Comparison of ENCODE assay signal across 12 cellular contexts in genomic region chr3:173275740-173276139, GRCh38.
DNase-seq lines count a peak whose midpoint lies in the region; ATAC-seq, FAIRE-seq and TF ChIP-seq lines count a peak whose summit lies in the region.
"Had no signal": no experiment of that assay in that cellular context is flagged by ENCODE, and none has a peak within 500 bp of the region (broad histone marks: within the 10 kb centered on the region; RNA-seq: fewer than 3 reads in every experiment).

No MANE protein-coding gene starts in this region.

- H3K4me2 ChIP-seq in HepG2 (ENCODE audit: low read depth, low read length): no peak overlapping the region

- no peaks in the 10 kb centered on the region for H3K4me1 ChIP-seq in HepG2 (ENCODE audit: insufficient read depth, low read length)
- no peaks in the 10 kb centered on the region for H3K4me1 ChIP-seq in right lobe of liver

- peak; percentile 59 for ATAC-seq in HepG2
- no peak for ATAC-seq in right lobe of liver
- ATAC-seq in HG03139 (IDR thresholded peaks at IDR 0.05; ENCODE audit: unreplicated experiment): peak; percentile 61
- ATAC-seq: esophagus mucosa; stimulated activated naive CD8-positive, alpha-beta T cell treated with anti-CD3 and anti-CD28 coated beads, Interleukin-15, amount 100 ng/mL, for 72 hours had no signal

- H3K27ac ChIP-seq in HepG2 (ENCODE audit: extremely low read length, insufficient read depth, low read length) (no peak overlapping the region), right lobe of liver (no peak overlapping the region)

- no peaks in the 10 kb centered on the region for H3K79me2 ChIP-seq in HepG2 (ENCODE audit: insufficient read depth, low read length)

- no peak overlapping the region for H2AFZ ChIP-seq in HepG2 (ENCODE audit: low read length)

- in situ Hi-C loops in HepG2 (cut with HindIII; ENCODE audit: extremely low pct_ligation_motif_present, low pct_unique_long_range_greater_than_20kb): no loop called here

- no peaks in the 10 kb centered on the region for H3K36me3 Mint-ChIP-seq in immature natural killer cell
- no peaks in the 10 kb centered on the region for H3K36me3 Mint-ChIP-seq in activated CD4-positive, alpha-beta memory T cell treated with anti-CD3 and anti-CD28 coated beads, Interleukin-2, amount 10 ng/mL, durations not matched to agents 7 days and 5 days (ENCODE audit: low read depth)
- H3K36me3 Mint-ChIP-seq: brain had no signal

- H4K20me1 ChIP-seq in HepG2 (ENCODE audit: insufficient read depth, low read length): no peaks in the 10 kb centered on the region

- H3K9me3 Mint-ChIP-seq in immature natural killer cell: peaks cover 0 to 24% (median 10%) of the 10 kb centered on the region in 6 donors
- no peaks in the 10 kb centered on the region for H3K9me3 Mint-ChIP-seq in activated CD4-positive, alpha-beta memory T cell treated with anti-CD3 and anti-CD28 coated beads, Interleukin-2, amount 10 ng/mL, durations not matched to agents 7 days and 5 days

- no peak for TF ChIP-seq EP300 in HepG2 (IDR thresholded peaks at IDR 0.05; ENCODE audit: low read depth in 2 of 2, low read length in 2 of 2)
- no peak for TF ChIP-seq EP300 in HepG2 (CRISPR knock-in tag; IDR thresholded peaks at IDR 0.05; ENCODE audit: borderline replicate concordance)

- H3K36me3 ChIP-seq in HepG2 (replicated peaks in 1 of 2; ENCODE audit: control insufficient read depth in 1 of 2, insufficient read depth in 2 of 2, low read length in 2 of 2) (no peaks in the 10 kb centered on the region), right lobe of liver (no peaks in the 10 kb centered on the region)

- peaks cover 0 to 2% (median 0%) of the 10 kb centered on the region in 3 donors for H3K27me3 Mint-ChIP-seq in immature natural killer cell (ENCODE audit: low read depth in 3 of 3)
- H3K27me3 Mint-ChIP-seq in activated CD4-positive, alpha-beta memory T cell treated with anti-CD3 and anti-CD28 coated beads, Interleukin-2, amount 10 ng/mL, durations not matched to agents 7 days and 5 days: no peaks in the 10 kb centered on the region
- H3K27me3 Mint-ChIP-seq: brain; stimulated activated naive CD8-positive, alpha-beta T cell treated with anti-CD3 and anti-CD28 coated beads, Interleukin-15, amount 100 ng/mL, for 72 hours had no signal

- no peak overlapping the region for H3K4me3 ChIP-seq in HepG2 (replicated peaks in 1 of 3; ENCODE audit: insufficient read depth in 1 of 3, low read depth in 2 of 3, low read length in 3 of 3)
- H3K4me3 ChIP-seq in right lobe of liver: no peak overlapping the region

- CTCF ChIA-PET in HepG2 (lab: Yijun Ruan, JAX; ENCODE audit: low intra/inter-chr PET ratio, low total read pairs): no interaction called here
- CTCF ChIA-PET in activated CD4-positive, alpha-beta memory T cell treated with anti-CD3 and anti-CD28 coated beads, Interleukin-2, amount 10 ng/mL, durations not matched to agents 7 days and 5 days (lab: Charles Lee): no interaction called here

- no peak for TF ChIP-seq RAD21 in HepG2 (CRISPR knock-in tag; IDR thresholded peaks at IDR 0.05)

- BruUV-seq in HepG2 (replicated peaks; lab: Mats Ljungman, UMichigan): no TSS peak

- intact Hi-C loops in HepG2 (cut with micrococcal nuclease; ENCODE audit: unreplicated experiment) (loop anchor here (2.0 kb wide), 1 partner anchor 289 kb away; no protein-coding TSS in a partner anchor), right lobe of liver (cut with DNase I) (no loop called here), posterior vena cava (cut with DNase I) (no loop called here)

- H3K4me3 Mint-ChIP-seq in immature natural killer cell: no peak overlapping the region
- no peak overlapping the region for H3K4me3 Mint-ChIP-seq in activated CD4-positive, alpha-beta memory T cell treated with anti-CD3 and anti-CD28 coated beads, Interleukin-2, amount 10 ng/mL, durations not matched to agents 7 days and 5 days
- H3K4me3 Mint-ChIP-seq: brain; stimulated activated naive CD8-positive, alpha-beta T cell treated with anti-CD3 and anti-CD28 coated beads, Interleukin-15, amount 100 ng/mL, for 72 hours had no signal

- H3K27me3 ChIP-seq in HepG2 (ENCODE audit: control insufficient read depth in 1 of 2, insufficient read depth in 2 of 2, low read length in 2 of 2) (no peaks in the 10 kb centered on the region), right lobe of liver (no peaks in the 10 kb centered on the region)

- H3K4me1 Mint-ChIP-seq in immature natural killer cell: no peaks in the 10 kb centered on the region
- no peaks in the 10 kb centered on the region for H3K4me1 Mint-ChIP-seq in activated CD4-positive, alpha-beta memory T cell treated with anti-CD3 and anti-CD28 coated beads, Interleukin-2, amount 10 ng/mL, durations not matched to agents 7 days and 5 days
- H3K4me1 Mint-ChIP-seq: brain; stimulated activated naive CD8-positive, alpha-beta T cell treated with anti-CD3 and anti-CD28 coated beads, Interleukin-15, amount 100 ng/mL, for 72 hours had no signal

- POLR2A ChIA-PET in HepG2 (lab: Yijun Ruan, JAX): no interaction called here
- POLR2A ChIA-PET in activated CD4-positive, alpha-beta memory T cell treated with anti-CD3 and anti-CD28 coated beads, Interleukin-2, amount 10 ng/mL, durations not matched to agents 7 days and 5 days (lab: Charles Lee): no interaction called here

- TF ChIP-seq CTCF in HepG2 (CRISPR knock-in tag; IDR thresholded peaks at IDR 0.05) (peak; percentile 35), right lobe of liver (IDR thresholded peaks at IDR 0.05) (no peak)

- FAIRE-seq in HepG2 (lab: Jason Lieb, UNC): no peak

- no peak overlapping the region for H3K9ac ChIP-seq in HepG2 (ENCODE audit: insufficient read depth, low read depth, low read length)

- H3K9me3 ChIP-seq in HepG2 (ENCODE audit: low read length) (no peaks in the 10 kb centered on the region), right lobe of liver (no peaks in the 10 kb centered on the region)

- H3K27ac Mint-ChIP-seq in immature natural killer cell: no peak overlapping the region
- H3K27ac Mint-ChIP-seq in activated CD4-positive, alpha-beta memory T cell treated with anti-CD3 and anti-CD28 coated beads, Interleukin-2, amount 10 ng/mL, durations not matched to agents 7 days and 5 days: no peak overlapping the region
- H3K27ac Mint-ChIP-seq: brain; stimulated activated naive CD8-positive, alpha-beta T cell treated with anti-CD3 and anti-CD28 coated beads, Interleukin-15, amount 100 ng/mL, for 72 hours had no signal

- WGBS in HepG2 (ENCODE audit: low lambda C conversion rate): 28% methylated on average over 4 of the region's 4 CpGs
- WGBS in right lobe of liver (ENCODE audit: insufficient coverage, low coverage, low lambda C conversion rate, missing lambda C conversion rate): 60% methylated on average over 4 of the region's 4 CpGs

- DNase-seq in HepG2 (ENCODE audit: low spot score): peak; percentile 11
- no peak for DNase-seq in right lobe of liver
- peak; percentile 59 for DNase-seq in OCI-M1 (lab: John Stamatoyannopoulos, UW)
- no peak for DNase-seq in medulla oblongata (ENCODE audit: extremely low spot score)
- DNase-seq in immature natural killer cell: no peak
- no peak for DNase-seq in activated CD4-positive, alpha-beta memory T cell treated with anti-CD3 and anti-CD28 coated beads, Interleukin-2, amount 10 ng/mL, durations not matched to agents 7 days and 5 days
- DNase-seq in posterior vena cava (ENCODE audit: low spot score): no peak
- DNase-seq: activated T-cell treated with anti-CD3 and anti-CD28 coated beads for 4 hours; stimulated activated naive CD8-positive, alpha-beta T cell treated with anti-CD3 and anti-CD28 coated beads, Interleukin-15, amount 100 ng/mL, for 72 hours had no signal

- TF ChIP-seq POLR2A in HepG2 (IDR thresholded peaks at IDR 0.05; ENCODE audit: insufficient read depth in 1 of 2, low read depth in 2 of 2, low read length in 2 of 2) (no peak), right lobe of liver (IDR thresholded peaks at IDR 0.05) (no peak)

TF ChIP-seq in HepG2, 621 proteins besides CTCF, POLR2A, EP300 and RAD21:
- TF ChIP-seq ZEB1 (IDR thresholded peaks at IDR 0.05; ENCODE audit: insufficient replicate concordance, low read depth): no peak
- TF ChIP-seq STAG1 (CRISPR knock-in tag; IDR thresholded peaks at IDR 0.05): 0 out of 2 replicates have a peak, but pooled peaks have one; percentile 22
- peak; percentile 42 for TF ChIP-seq YY1 (IDR thresholded peaks at IDR 0.05; ENCODE audit: insufficient read depth, insufficient replicate concordance, low read depth, low read length)

Comparison
In these comparisons a context has a peak if more than half of its experiments do, and no peak if none do; other contexts are left out.
1. ATAC-seq: peak in HepG2 (single experiment) and HG03139 (single experiment); none in right lobe of liver (0 of 4).
2. DNase-seq: peak in HepG2 (single experiment) and OCI-M1 (single experiment); none in right lobe of liver (0 of 3), medulla oblongata (single experiment), immature natural killer cell (0 of 3), activated CD4-positive, alpha-beta memory T cell treated with anti-CD3 and anti-CD28 coated beads, Interleukin-2, amount 10 ng/mL, durations not matched to agents 7 days and 5 days (single experiment) and posterior vena cava (single experiment).